In the genomic region with DNA sequence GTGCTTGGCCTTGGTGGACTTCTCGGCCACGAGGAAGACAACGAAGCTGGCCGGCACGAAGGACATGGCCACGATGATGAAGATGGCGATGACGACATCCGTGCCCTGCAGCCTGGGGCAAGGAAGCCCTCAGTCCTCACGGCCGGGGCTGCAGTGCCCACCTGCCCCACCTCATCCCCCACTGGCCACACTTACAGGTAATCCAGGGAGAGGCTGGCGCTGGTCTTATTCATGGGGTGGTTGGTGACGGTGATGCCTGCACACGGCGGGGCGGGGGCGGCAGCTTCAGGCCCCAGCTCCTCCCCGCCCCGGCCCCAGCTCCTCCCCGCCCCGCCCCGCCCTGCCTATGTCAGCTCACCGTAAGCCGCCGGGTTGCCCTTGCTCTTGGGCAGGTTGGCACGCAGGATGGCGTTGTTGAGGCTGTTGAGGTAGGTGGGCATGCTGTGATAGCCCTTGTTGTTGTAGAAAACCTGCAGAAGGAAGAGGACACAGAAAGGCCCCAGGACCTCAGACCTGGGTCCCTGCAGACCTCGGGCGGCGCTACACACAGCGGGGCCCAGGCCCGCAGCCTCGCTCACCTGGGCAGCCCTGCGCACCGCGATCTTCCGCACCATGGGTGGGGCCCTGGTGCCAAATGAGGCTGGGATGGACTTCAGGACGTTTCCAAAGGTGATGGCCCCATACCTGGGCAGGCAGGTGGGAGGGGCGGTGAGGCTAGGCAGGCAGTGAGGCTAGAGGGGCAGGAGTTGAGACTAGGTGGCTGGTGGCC, we compare ENCODE assay signal across 39 cellular contexts. TPM values are rescaled to one million over a fixed set of nuclear protein-coding genes. Genes with fewer than 3 reads are reported as not detected.
"Had no signal": no experiment of that assay in that cellular context is flagged by ENCODE, and none has a peak within 500 bp of the region (broad histone marks: within the 10 kb centered on the region; RNA-seq: fewer than 3 reads in every experiment).

No MANE protein-coding gene starts in this region.

- H3K4me3 ChIP-seq: MG63 had no signal

- DNase-seq: Karpas-422, Kasumi-1, MG63, MM.1S, MV-4-11, NCI-H1048, NCI-H1092, NCI-H1092 treated with DMSO at 0.1 percent for 48 hours, NCI-H1105, NCI-H1105 treated with DMSO at 0.1 percent for 48 hours, NCI-H1417, NCI-H1417 treated with DMSO at 0.1 percent for 48 hours, NCI-H1436, NCI-H1436 treated with DMSO at 0.1 percent for 48 hours, NCI-H146, NCI-H1694, NCI-H1694 treated with DMSO at 0.1 percent for 48 hours, NCI-H187, NCI-H187 treated with DMSO at 0.1 percent for 48 hours, NCI-H2029, NCI-H2029 treated with DMSO at 0.1 percent for 48 hours, NCI-H2081, NCI-H2081 treated with DMSO at 0.1 percent for 48 hours, NCI-H2107, NCI-H2171, NCI-H2171 treated with DMSO at 0.1 percent for 48 hours, NCI-H2227 treated with DMSO at 0.1 percent for 48 hours, NCI-H226, NCI-H345, NCI-H446, NCI-H446 treated with DMSO at 0.1 percent for 48 hours, NCI-H510A, NCI-H510A treated with DMSO at 0.1 percent for 48 hours, NCI-H524, NCI-H524 treated with DMSO at 0.1 percent for 48 hours had no signal

- H3K9me3 ChIP-seq: MG63 had no signal

- H3K36me3 ChIP-seq: MG63 had no signal

- H3K27me3 ChIP-seq: MG63 had no signal

RNA-seq across cellular contexts. Expression of a gene that starts 19.8 kb away (rescaled TPM):
- total RNA-seq: LHCN-M2, M059J, NCI-H460 had no signal

RNA-seq across cellular contexts. Expression of a gene that starts 29.3 kb away (rescaled TPM):
- total RNA-seq: M059J, MCF 10A, NCI-H460 had no signal
